16 cellular contexts compared by ENCODE assay signal in the genomic region with DNA sequence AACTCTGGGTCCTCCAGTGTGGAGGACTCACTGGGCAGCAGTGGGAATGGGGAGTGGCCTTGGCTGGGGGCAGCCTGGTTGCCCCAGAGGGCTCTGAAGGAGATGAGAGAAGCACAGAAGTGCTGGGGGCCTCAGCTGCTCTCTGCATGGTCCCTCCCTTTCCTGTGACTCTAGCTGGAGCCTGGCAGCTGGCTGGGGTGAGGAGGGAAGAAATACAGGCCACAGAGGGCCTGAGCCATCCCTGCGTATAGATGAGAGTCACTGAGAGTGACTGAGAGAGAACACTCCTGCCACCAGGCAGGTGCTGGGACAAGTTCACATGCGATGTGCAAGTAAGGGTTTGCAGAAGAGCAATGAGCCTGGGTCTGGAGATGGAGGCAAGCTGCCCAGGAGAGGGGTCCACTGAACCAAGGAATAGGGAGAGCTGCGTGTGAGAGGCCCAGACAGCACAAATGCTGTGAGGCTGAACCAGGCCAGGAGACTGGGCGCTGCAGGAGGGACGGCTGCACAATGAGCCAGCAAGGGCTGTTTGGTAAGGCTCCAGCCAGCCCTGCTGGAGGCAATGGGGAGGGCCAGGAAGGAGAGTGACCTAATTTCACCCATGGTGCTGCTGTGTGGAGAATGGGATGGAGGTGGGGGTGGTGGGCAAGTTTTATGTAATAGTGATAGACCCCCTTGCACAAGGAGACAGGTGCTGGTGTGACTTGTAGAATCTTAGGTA.
DNase-seq lines count a peak whose midpoint lies in the region; ATAC-seq and TF ChIP-seq lines count a peak whose summit lies in the region.
"Had no signal": no experiment of that assay in that cellular context is flagged by ENCODE, and none has a peak within 500 bp of the region (broad histone marks: within the 10 kb centered on the region; RNA-seq: fewer than 3 reads in every experiment).

No MANE protein-coding gene starts in this region.

- intact Hi-C loops in heart right ventricle (cut with DNase I): no loop called here

- H3K36me3 ChIP-seq in heart right ventricle: no peaks in the 10 kb centered on the region

- WGBS in heart right ventricle, 2 donors: 46 to 73% methylated on average over 5 of the region's 5 CpGs

- no peaks in the 10 kb centered on the region for H3K27me3 ChIP-seq in heart right ventricle

- peak; percentile 61 to 93 (median 82) for ATAC-seq in heart right ventricle

- DNase-seq in DMS 273 (lab: John Stamatoyannopoulos, UW; ENCODE audit: unreplicated experiment): peak; percentile 70
- DNase-seq in DMS 273 treated with DMSO at 0.1 percent for 48 hours (lab: John Stamatoyannopoulos, UW): no peak
- peak; percentile 28 to 37 for DNase-seq in heart right ventricle
- DNase-seq in retina: peak; percentile 70
- no peak for DNase-seq in activated naive CD4-positive, alpha-beta T cell (lab: John Stamatoyannopoulos, UW)
- DNase-seq in NCI-H2227 (lab: John Stamatoyannopoulos, UW; ENCODE audit: unreplicated experiment): no peak
- DNase-seq in NCI-H1417 (lab: John Stamatoyannopoulos, UW): no peak
- DNase-seq: activated CD8-positive, alpha-beta memory T cell treated with anti-CD3 and anti-CD28 coated beads, Interleukin-2, amount 50 U/mL, for 4 hours; activated naive CD4-positive, alpha-beta T cell treated with anti-CD3 and anti-CD28 coated beads, Interleukin-2, amount 10 ng/mL, durations not matched to agents 7 days and 5 days; CD4-positive, alpha-beta T cell; kidney glomerular epithelial cell; NCI-H345; stimulated activated CD4-positive, alpha-beta T cell treated with anti-CD3 and anti-CD28 coated beads, Interleukin-2, amount 100 ng/mL, for 48 hours; T-helper 1 cell had no signal

- peaks cover 0 to 26% (median 17%) of the 10 kb centered on the region in 9 donors for H3K4me1 ChIP-seq in heart right ventricle

- H3K9me3 ChIP-seq in heart right ventricle: no peaks in the 10 kb centered on the region

- TF ChIP-seq CTCF in heart right ventricle (IDR thresholded peaks at IDR 0.05): no peak

- H3K27ac ChIP-seq in angular gyrus (ENCODE audit: low read depth, low read length): peak overlapping the region; percentile 53
- no peak overlapping the region for H3K27ac ChIP-seq in heart right ventricle
- H3K27ac ChIP-seq: 22Rv1 had no signal

- H3K4me3 ChIP-seq in heart right ventricle: no peak overlapping the region

Comparison
In these comparisons a context has a peak if more than half of its experiments do, and no peak if none do; other contexts are left out.
1. DNase-seq: peak in DMS 273 (single experiment), heart right ventricle (2 of 2) and retina (single experiment); none in DMS 273 treated with DMSO at 0.1 percent for 48 hours (single experiment), activated naive CD4-positive, alpha-beta T cell (0 of 4), NCI-H2227 (single experiment) and NCI-H1417 (0 of 3).